In the genomic region with DNA sequence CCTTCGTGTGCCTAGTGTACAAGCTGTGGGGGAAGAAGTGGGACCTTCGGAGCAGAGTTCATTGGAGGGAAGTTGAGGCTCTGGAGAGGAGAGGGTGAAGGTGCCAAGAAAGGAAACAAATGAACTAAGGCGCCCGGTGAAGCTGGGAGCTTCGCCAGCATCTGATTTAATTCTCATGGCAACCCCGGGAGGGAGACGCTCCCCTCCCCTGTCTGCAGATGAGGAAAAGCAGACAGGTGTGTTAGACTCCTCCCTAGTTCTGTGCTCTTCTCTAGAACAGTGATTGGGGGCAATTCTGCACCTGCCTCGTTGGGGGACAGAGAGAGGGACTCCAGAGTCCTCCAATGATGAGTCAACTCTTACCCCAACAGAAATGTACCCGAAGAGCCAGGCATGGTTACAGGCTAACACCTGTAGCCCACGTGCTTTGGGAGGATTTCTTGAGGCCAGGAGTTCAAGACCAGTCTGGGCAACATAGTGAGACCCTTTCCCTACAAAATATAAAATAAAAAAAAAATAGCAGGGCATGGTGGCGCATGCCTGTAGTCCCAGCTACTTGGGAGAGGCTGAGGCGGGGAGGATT, we compare ENCODE assay signal across 23 cellular contexts. TPM values are rescaled to one million over a fixed set of nuclear protein-coding genes. Genes with fewer than 3 reads are reported as not detected.
DNase-seq lines count a peak whose midpoint lies in the region; ATAC-seq and TF ChIP-seq lines count a peak whose summit lies in the region.
"Had no signal": no experiment of that assay in that cellular context is flagged by ENCODE, and none has a peak within 500 bp of the region (broad histone marks: within the 10 kb centered on the region; RNA-seq: fewer than 3 reads in every experiment).

No MANE protein-coding gene starts in this region.

- H2BK5ac ChIP-seq in IMR-90 (ENCODE audit: low read depth, low read length, poor library complexity, severe bottlenecking), result no peak overlapping the region

- no peak overlapping the region for H3K56ac ChIP-seq in IMR-90 (ENCODE audit: extremely low read depth, insufficient read depth, low read length)

- 0 out of 2 replicates have a peak overlapping the region, but pooled peaks have one; percentile 32 for H2AK5ac ChIP-seq in IMR-90 (ENCODE audit: low read depth, low read length)

- no peak overlapping the region for H4K91ac ChIP-seq in IMR-90 (ENCODE audit: insufficient read depth, low read depth, low read length)

- no peak overlapping the region for H3K4me2 ChIP-seq in IMR-90 (ENCODE audit: low read depth, low read length)
- no peak overlapping the region for H3K4me2 ChIP-seq in GM23248 (ENCODE audit: unreplicated experiment)
- H3K4me2 ChIP-seq: BLaER1 had no signal

- DNase-seq in DMS79 treated with DMSO at 0.1 percent for 48 hours (lab: John Stamatoyannopoulos, UW), result peak; percentile 9
- no peak for DNase-seq in DMS79 (lab: John Stamatoyannopoulos, UW)
- DNase-seq in IMR-90, result no peak
- DNase-seq in NCI-H69 (lab: John Stamatoyannopoulos, UW), result peak; percentile 84
- no peak for DNase-seq in nephron progenitor cell
- DNase-seq in GM23248, result no peak
- no peak for DNase-seq in effector CD4-positive, alpha-beta T cell
- DNase-seq: activated CD4-positive, alpha-beta T cell treated with anti-CD3 and anti-CD28 coated beads for 4 hours; activated effector memory CD4-positive, alpha-beta T cell treated with anti-CD3 and anti-CD28 coated beads, Interleukin-2, amount 50 U/mL, for 16 hours; adrenal gland; effector memory CD4-positive, alpha-beta T cell; NCI-H524; OCI-M1; stimulated activated CD4-positive, alpha-beta T cell treated with anti-CD3 and anti-CD28 coated beads, Interleukin-1b, Interleukin-23, amount 100 ng/mL, for 48 hours; stimulated activated naive CD8-positive, alpha-beta T cell treated with anti-CD3 and anti-CD28 coated beads, Interleukin-15, amount 100 ng/mL, for 72 hours; T1000 had no signal

- dilution Hi-C loops in IMR-90 (cut with HindIII; ENCODE audit: low sequenced_read_pairs, unreplicated experiment), result no loop called here

- H2BK20ac ChIP-seq in IMR-90 (ENCODE audit: low read depth, low read length), result peak overlapping the region; percentile 72; the same call in 1 of the 2 replicates

- H3K79me1 ChIP-seq in IMR-90 (ENCODE audit: low read depth in 1 of 2, low read length in 2 of 2), result peaks cover 0 to 25% of the 10 kb centered on the region in 2 experiments

- no peak overlapping the region for H3K18ac ChIP-seq in IMR-90 (ENCODE audit: low read depth, low read length)

- peaks cover 28% of the 10 kb centered on the region for H3K4me1 ChIP-seq in IMR-90 (ENCODE audit: control insufficient read depth, insufficient read depth, low read length)
- H3K4me1 ChIP-seq in GM23248 (ENCODE audit: insufficient read depth), result peaks cover 14% of the 10 kb centered on the region

- in situ Hi-C loops in IMR-90 (cut with MboI; ENCODE audit: low sequenced_read_pairs), result loop anchor here (25.0 kb wide), 1 partner anchor 1030 kb away; a partner anchor contains a TSS
- in situ Hi-C loops in GM23248 (cut with MboI), result no loop called here

- peak overlapping the region; percentile 9; the same call in 1 of the 2 replicates for H3K4ac ChIP-seq in IMR-90 (ENCODE audit: low read depth, low read length)

- intact Hi-C loops in IMR-90 (cut with micrococcal nuclease), result no loop called here

- H3K9me1 ChIP-seq in IMR-90 (ENCODE audit: insufficient read depth, low read length), result peaks cover 3% of the 10 kb centered on the region

- H3K27me3 Mint-ChIP-seq in nephron progenitor cell (ENCODE audit: low read depth, poor library complexity), result peaks cover 6% of the 10 kb centered on the region

- no peak overlapping the region for H3K4me3 Mint-ChIP-seq in nephron progenitor cell

- peak overlapping the region; percentile 15 for H2AK9ac ChIP-seq in IMR-90 (replicated peaks; ENCODE audit: low read depth, low read length, poor library complexity)

- no peaks in the 10 kb centered on the region for H3K9me2 ChIP-seq in GM23248 (ENCODE audit: insufficient read depth)

- no peak overlapping the region for H3K9ac ChIP-seq in IMR-90 (ENCODE audit: low read depth, low read length)
- no peak overlapping the region for H3K9ac ChIP-seq in GM23248
- H3K9ac ChIP-seq: BLaER1 had no signal

- peaks cover 51% of the 10 kb centered on the region for H3K4me1 Mint-ChIP-seq in nephron progenitor cell

- no peak overlapping the region for H2AFZ ChIP-seq in IMR-90 (replicated peaks; ENCODE audit: low read length, poor library complexity)
- H2AFZ ChIP-seq in GM23248, result no peak overlapping the region

- TF ChIP-seq CTCF in IMR-90 (conservative IDR thresholded peaks at IDR 0.05; ENCODE audit: low read depth, low read length), result no peak
- no peak for TF ChIP-seq CTCF in nephron progenitor cell (IDR thresholded peaks at IDR 0.05)

- H3K23ac ChIP-seq in IMR-90 (ENCODE audit: low read depth, low read length), result no peak overlapping the region

- no CpG with 5 or more reads among the region's 12 CpGs for WGBS in IMR-90 (ENCODE audit: extremely low coverage in 2 of 2, insufficient read length in 1 of 2), 2 experiments
- 66 to 68% methylated on average over 12 of the region's 12 CpGs for WGBS in GM23248 (ENCODE audit: low coverage in 1 of 2, low lambda C conversion rate in 2 of 2, missing lambda C conversion rate in 2 of 2), 2 experiments

- ATAC-seq in IMR-90 (ENCODE audit: low read depth) (no peak), HG03196 (IDR thresholded peaks at IDR 0.05; ENCODE audit: unreplicated experiment) (no peak)
- ATAC-seq: sciatic nerve; stimulated activated naive CD8-positive, alpha-beta T cell treated with anti-CD3 and anti-CD28 coated beads, Interleukin-15, amount 100 ng/mL, for 72 hours had no signal

- no TSS peak for BruUV-seq in IMR-90 (replicated peaks; lab: Mats Ljungman, UMichigan)

- no peak overlapping the region for H3K4me3 ChIP-seq in IMR-90 (ENCODE audit: insufficient read depth, low read depth, low read length)
- no peak overlapping the region for H3K4me3 ChIP-seq in GM23248
- H3K4me3 ChIP-seq: adrenal gland, BLaER1, SK-N-MC had no signal

- POLR2A ChIA-PET in IMR-90 (lab: Charles Lee; ENCODE audit: unreplicated experiment), result interaction anchor here (0.5 kb wide), 1 partner anchor 132 kb away, joined by 10 read pairs; a partner anchor contains a TSS

- CTCF ChIA-PET in IMR-90 (lab: Yijun Ruan, JAX), result interaction anchor here (0.6 to 3.1 kb wide), 2 partner anchors 12 to 96 kb away, joined by 4 to 16 read pairs; no protein-coding TSS in a partner anchor

- H3K9me3 ChIP-seq in IMR-90 (ENCODE audit: control insufficient read depth, insufficient read depth, low read length) (no peaks in the 10 kb centered on the region), GM23248 (ENCODE audit: low read depth) (no peaks in the 10 kb centered on the region)
- H3K9me3 ChIP-seq: adrenal gland, BLaER1 had no signal

- H4K5ac ChIP-seq in IMR-90 (ENCODE audit: low read depth, low read length), result no peak overlapping the region

- H2BK15ac ChIP-seq in IMR-90 (ENCODE audit: low read depth, low read length), result no peak overlapping the region; the same call in 2 of the 3 replicates

- TF ChIP-seq POLR2A in IMR-90 (IDR thresholded peaks at IDR 0.05; ENCODE audit: low read depth, low read length), result no peak

- H3K27me3 ChIP-seq in IMR-90 (ENCODE audit: control insufficient read depth, insufficient read depth, low read length) (no peaks in the 10 kb centered on the region), GM23248 (replicated peaks; ENCODE audit: insufficient read depth) (no peaks in the 10 kb centered on the region)
- H3K27me3 ChIP-seq: adrenal gland, BLaER1 had no signal

- H3K27ac Mint-ChIP-seq in nephron progenitor cell, result peak overlapping the region; percentile 43

- no peaks in the 10 kb centered on the region for H3K36me3 Mint-ChIP-seq in nephron progenitor cell (ENCODE audit: low read depth)

- H3K14ac ChIP-seq in IMR-90 (replicated peaks; ENCODE audit: low read depth, low read length), result no peak overlapping the region

- no peak for TF ChIP-seq RAD21 in IMR-90 (IDR thresholded peaks at IDR 0.05; ENCODE audit: low read length)

- H3K9me3 Mint-ChIP-seq in nephron progenitor cell, result no peaks in the 10 kb centered on the region
- H3K9me3 Mint-ChIP-seq: stimulated activated naive CD8-positive, alpha-beta T cell treated with anti-CD3 and anti-CD28 coated beads, Interleukin-15, amount 100 ng/mL, for 72 hours had no signal

- H4K8ac ChIP-seq in IMR-90 (ENCODE audit: low read depth in 2 of 2, low read length in 2 of 2), result no peak overlapping the region; a peak in 2 of 4 replicates

- H3K36me3 ChIP-seq in IMR-90 (ENCODE audit: control insufficient read depth, insufficient read depth, low read length) (0 out of 2 replicates have a peak, but pooled peaks cover 3% of the 10 kb centered on the region), GM23248 (ENCODE audit: low read depth) (no peaks in the 10 kb centered on the region)
- H3K36me3 ChIP-seq: adrenal gland, BLaER1 had no signal

- H3K79me2 ChIP-seq in GM23248 (ENCODE audit: insufficient read depth), result no peaks in the 10 kb centered on the region

- no peaks in the 10 kb centered on the region for H3F3A ChIP-seq in GM23248 (ENCODE audit: insufficient read depth)

- H4K20me1 ChIP-seq in IMR-90 (ENCODE audit: insufficient read depth, low read length) (no peaks in the 10 kb centered on the region), GM23248 (ENCODE audit: insufficient read depth) (no peaks in the 10 kb centered on the region)
- H4K20me1 ChIP-seq: BLaER1 had no signal

- no peak overlapping the region for H2BK120ac ChIP-seq in IMR-90 (ENCODE audit: low read depth, low read length)

- no peak overlapping the region for H3K27ac ChIP-seq in IMR-90 (ENCODE audit: insufficient read depth, low read length)
- H3K27ac ChIP-seq in GM23248, result no peak overlapping the region
- H3K27ac ChIP-seq: BLaER1, SK-N-MC had no signal

RNA-seq across cellular contexts. Expression of a gene that starts 4.2 kb away (rescaled TPM):
- 1.4 and 1.7 TPM in 2 replicates for total RNA-seq in IMR-90 (2012; rRNA removed)
- polyA plus RNA-seq in IMR-90 (2012; rRNA removed), result 14.1 and 19.1 TPM in 2 replicates
- polyA plus RNA-seq in IMR-90 (2012; cell fraction: cytosol; rRNA removed), result 10.9 and 19.1 TPM in 2 replicates
- 44.4 and 80.8 TPM in 2 replicates for polyA plus RNA-seq in IMR-90 (2012; cell fraction: nucleus; rRNA removed; ENCODE audit: low replicate concordance)
- 12.6 and 14.4 TPM in 2 replicates for total RNA-seq in GM23248 (2014; rRNA removed; shearing (Covaris generic))
- polyA plus RNA-seq in GM23248 (2016; fragmentation: Nextera tagmentation; extraction: Ambion mirVana), result 9.8 and 10.0 TPM in 2 replicates

RNA-seq across cellular contexts. Expression of a gene that starts 7.5 kb away (rescaled TPM):
- 4.3 and 7.2 TPM in 2 replicates for total RNA-seq in IMR-90 (2012; rRNA removed)
- polyA plus RNA-seq in IMR-90 (2012; rRNA removed) (40.9 and 41.2 TPM in 2 replicates), GM23248 (2016; fragmentation: Nextera tagmentation; extraction: Ambion mirVana) (11.1 and 12.0 TPM in 2 replicates)
- polyA plus RNA-seq in IMR-90 (2012; cell fraction: cytosol; rRNA removed), result 42.0 and 62.9 TPM in 2 replicates
- polyA plus RNA-seq in IMR-90 (2012; cell fraction: nucleus; rRNA removed; ENCODE audit: low replicate concordance), result 65.5 and 111 TPM in 2 replicates
- total RNA-seq in GM23248 (2014; rRNA removed; shearing (Covaris generic)), result 13.4 and 13.9 TPM in 2 replicates

RNA-seq across cellular contexts. Expression of a gene that starts 16.0 kb away (rescaled TPM):
- 0.18 and 0.28 TPM in 2 replicates for total RNA-seq in IMR-90 (2012; rRNA removed)
- polyA plus RNA-seq in IMR-90 (2012; rRNA removed) (1.9 and 2.6 TPM in 2 replicates), GM23248 (2016; fragmentation: Nextera tagmentation; extraction: Ambion mirVana) (1.1 TPM in 2 replicates)
- polyA plus RNA-seq in IMR-90 (2012; cell fraction: cytosol; rRNA removed), result 2.0 and 4.3 TPM in 2 replicates
- polyA plus RNA-seq in IMR-90 (2012; cell fraction: nucleus; rRNA removed; ENCODE audit: low replicate concordance), result 4.7 and 12.2 TPM in 2 replicates
- total RNA-seq in GM23248 (2014; rRNA removed; shearing (Covaris generic)), result 1.7 and 4.3 TPM in 2 replicates

RNA-seq across cellular contexts. Expression of a gene that starts 27.9 kb away (rescaled TPM):
- total RNA-seq in IMR-90 (2012; rRNA removed), result not detected in 2 replicates
- polyA plus RNA-seq in IMR-90 (2012; rRNA removed), result not detected in 2 replicates
- not detected in 2 replicates for polyA plus RNA-seq in IMR-90 (2012; cell fraction: cytosol; rRNA removed)
- polyA plus RNA-seq in IMR-90 (2012; cell fraction: nucleus; rRNA removed; ENCODE audit: low replicate concordance), result 0.11 TPM in 1 of 2 replicates, not detected in the other
- not detected in 2 replicates for total RNA-seq in GM23248 (2014; rRNA removed; shearing (Covaris generic))
- not detected in 2 replicates for polyA plus RNA-seq in GM23248 (2016; fragmentation: Nextera tagmentation; extraction: Ambion mirVana)
- total RNA-seq: A172, adrenal gland, kidney epithelial cell, sciatic nerve, ureter had no signal
- polyA plus RNA-seq: adrenal gland had no signal

RNA-seq across cellular contexts. Expression of a gene that starts 31.0 kb away (rescaled TPM):
- total RNA-seq in IMR-90 (2012; rRNA removed), result 46.7 and 56.1 TPM in 2 replicates
- 82.1 and 119 TPM in 2 replicates for polyA plus RNA-seq in IMR-90 (2012; rRNA removed)
- 50.5 and 139 TPM in 2 replicates for polyA plus RNA-seq in IMR-90 (2012; cell fraction: cytosol; rRNA removed)
- 29.9 and 88.9 TPM in 2 replicates for polyA plus RNA-seq in IMR-90 (2012; cell fraction: nucleus; rRNA removed; ENCODE audit: low replicate concordance)
- total RNA-seq in GM23248 (2014; rRNA removed; shearing (Covaris generic)), result 103 and 116 TPM in 2 replicates
- polyA plus RNA-seq in GM23248 (2016; fragmentation: Nextera tagmentation; extraction: Ambion mirVana), result 34.0 and 35.3 TPM in 2 replicates

Comparison
In these comparisons a context has a peak if more than half of its experiments do, and no peak if none do; other contexts are left out.
1. DNase-seq: peak in DMS79 treated with DMSO at 0.1 percent for 48 hours (single experiment) and NCI-H69 (single experiment); none in DMS79 (single experiment), IMR-90 (single experiment), nephron progenitor cell (single experiment), GM23248 (single experiment) and effector CD4-positive, alpha-beta T cell (single experiment).